Comparison of ENCODE assay signal across 20 cellular contexts in the genomic region with DNA sequence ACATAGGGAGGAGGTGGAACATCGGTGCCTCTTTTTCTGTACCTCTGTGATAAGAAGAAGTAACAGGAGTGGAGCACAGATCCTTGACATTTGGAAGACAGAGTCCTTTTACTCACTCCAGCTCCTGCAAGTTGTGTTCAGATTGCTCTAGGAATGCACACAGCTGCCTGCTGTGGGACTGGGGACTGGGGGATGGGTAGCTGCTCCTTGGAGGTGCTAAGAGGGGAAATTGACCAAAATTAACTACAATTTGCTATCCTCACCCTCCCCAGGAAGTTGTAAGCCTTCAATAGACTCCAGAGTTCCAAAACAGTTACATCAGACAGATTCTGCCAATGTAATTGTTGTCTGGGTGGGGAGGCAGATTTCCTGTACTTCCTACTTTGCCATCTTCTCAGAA.
DNase-seq lines count a peak whose midpoint lies in the region; ATAC-seq, FAIRE-seq and TF ChIP-seq lines count a peak whose summit lies in the region.
"Had no signal": no experiment of that assay in that cellular context is flagged by ENCODE, and none has a peak within 500 bp of the region (broad histone marks: within the 10 kb centered on the region; RNA-seq: fewer than 3 reads in every experiment).

No MANE protein-coding gene starts in this region.

- CTCF ChIA-PET in A673 (lab: Charles Lee) = no interaction called here

- no peaks in the 10 kb centered on the region for H3K36me3 Mint-ChIP-seq in astrocyte (ENCODE audit: low read depth, unreplicated experiment)
- H3K36me3 Mint-ChIP-seq: CD8-positive, alpha-beta T cell had no signal

- no peak overlapping the region for H2AFZ ChIP-seq in astrocyte (ENCODE audit: low read depth, low read length)

- no peaks in the 10 kb centered on the region for H3K79me2 ChIP-seq in astrocyte (ENCODE audit: insufficient read depth, low read length)

- H3K27me3 ChIP-seq in A673 (replicated peaks; ENCODE audit: insufficient read depth, low read depth, low read length, poor library complexity) = no peaks in the 10 kb centered on the region
- no peaks in the 10 kb centered on the region for H3K27me3 ChIP-seq in astrocyte (ENCODE audit: insufficient read depth, low read length)
- no peaks in the 10 kb centered on the region for H3K27me3 ChIP-seq in thoracic aorta (replicated peaks; ENCODE audit: insufficient read depth)
- H3K27me3 ChIP-seq in brain microvascular endothelial cell (replicated peaks) = no peaks in the 10 kb centered on the region
- H3K27me3 ChIP-seq: BLaER1 treated with 17β-estradiol and CSF1 and Interleukin-3, amounts not matched to agents 10 nM and 100 nM had no signal

- H3K27ac ChIP-seq in A673 (ENCODE audit: low read depth, low read length, poor library complexity, severe bottlenecking) (no peak overlapping the region), astrocyte (ENCODE audit: low read depth, low read length) (no peak overlapping the region), thoracic aorta (peak overlapping the region in 1 of 2 donors; percentile 61), brain microvascular endothelial cell (no peak overlapping the region)
- H3K27ac ChIP-seq: BLaER1 treated with 17β-estradiol and CSF1 and Interleukin-3, amounts not matched to agents 10 nM and 100 nM had no signal

- in situ Hi-C loops in brain microvascular endothelial cell (cut with HindIII; ENCODE audit: low pct_ligation_motif_present, low sequenced_read_pairs) = no loop called here

- H3K27ac Mint-ChIP-seq in astrocyte (ENCODE audit: unreplicated experiment) = peak overlapping the region; percentile 84
- H3K27ac Mint-ChIP-seq: B cell; CD8-positive, alpha-beta T cell; HFFc6 had no signal

- H3K9me3 ChIP-seq in A673 (ENCODE audit: low read depth, low read length, poor library complexity, severe bottlenecking) (peaks cover 5% of the 10 kb centered on the region), astrocyte (ENCODE audit: insufficient read depth, low read depth, low read length) (peaks cover 8% of the 10 kb centered on the region), thoracic aorta (peaks cover 10% of the 10 kb centered on the region)

- H4K20me1 ChIP-seq in astrocyte (ENCODE audit: insufficient read depth, low read length) = no peaks in the 10 kb centered on the region
- H4K20me1 ChIP-seq: BLaER1 treated with 17β-estradiol and CSF1 and Interleukin-3, amounts not matched to agents 10 nM and 100 nM had no signal

- peaks cover 15% of the 10 kb centered on the region for H3K4me1 Mint-ChIP-seq in astrocyte (ENCODE audit: low read depth, unreplicated experiment)
- H3K4me1 Mint-ChIP-seq: B cell had no signal

- H3K4me3 ChIP-seq in A673 (ENCODE audit: low read depth, low read length, poor library complexity, severe bottlenecking) = no peak overlapping the region
- H3K4me3 ChIP-seq in astrocyte (ENCODE audit: insufficient read depth, low read depth, low read length) = no peak overlapping the region
- peak overlapping the region; percentile 26 for H3K4me3 ChIP-seq in thoracic aorta
- H3K4me3 ChIP-seq in brain microvascular endothelial cell (ENCODE audit: low read depth, low read length) = no peak overlapping the region
- H3K4me3 ChIP-seq: BLaER1 treated with 17β-estradiol and CSF1 and Interleukin-3, amounts not matched to agents 10 nM and 100 nM; GM12878 had no signal

- no peaks in the 10 kb centered on the region for H3K36me3 ChIP-seq in A673 (ENCODE audit: insufficient read depth, low read length, poor library complexity, severe bottlenecking)
- no peaks in the 10 kb centered on the region for H3K36me3 ChIP-seq in astrocyte (ENCODE audit: insufficient read depth, low read length)
- no peaks in the 10 kb centered on the region for H3K36me3 ChIP-seq in thoracic aorta
- H3K36me3 ChIP-seq in brain microvascular endothelial cell (replicated peaks) = no peaks in the 10 kb centered on the region
- H3K36me3 ChIP-seq: BLaER1 treated with 17β-estradiol and CSF1 and Interleukin-3, amounts not matched to agents 10 nM and 100 nM had no signal

- H3K27me3 Mint-ChIP-seq in astrocyte (ENCODE audit: low read depth, unreplicated experiment) = no peaks in the 10 kb centered on the region

- no peak overlapping the region for H3K9ac ChIP-seq in astrocyte (ENCODE audit: low read length)
- H3K9ac ChIP-seq: BLaER1 treated with 17β-estradiol and CSF1 and Interleukin-3, amounts not matched to agents 10 nM and 100 nM had no signal

- peak; percentile 2 for DNase-seq in A673 (ENCODE audit: low spot score)
- DNase-seq in astrocyte (ENCODE audit: low read depth) = no peak
- peak; percentile 63 for DNase-seq in islet precursor cell
- no peak for DNase-seq in thoracic aorta (ENCODE audit: low spot score)
- no peak for DNase-seq in brain microvascular endothelial cell
- no peak for DNase-seq in NCI-H82 (lab: John Stamatoyannopoulos, UW)
- DNase-seq in superior temporal gyrus (ENCODE audit: extremely low spot score) = no peak
- DNase-seq: 8988T; Calu3; CD8-positive, alpha-beta T cell; DMS79 treated with DMSO at 0.1 percent for 48 hours; EL; GOT3; H7; HFFc6 had no signal

- intact Hi-C loops in A673 (cut with micrococcal nuclease; ENCODE audit: unreplicated experiment) = no loop called here

- BruUV-seq in A673 (replicated peaks; lab: Mats Ljungman, UMichigan) = no TSS peak

- no peak for ATAC-seq in thoracic aorta (ENCODE audit: insufficient number of reproducible peaks, low FRiP score, low read depth)
- ATAC-seq: CD8-positive, alpha-beta T cell; GM12878; HCT116 had no signal

- H3K9me3 Mint-ChIP-seq in astrocyte (ENCODE audit: unreplicated experiment) = peaks cover 9% of the 10 kb centered on the region
- H3K9me3 Mint-ChIP-seq: CD8-positive, alpha-beta T cell had no signal

- TF ChIP-seq CTCF in A673 (conservative IDR thresholded peaks at IDR 0.05; ENCODE audit: low read depth, low read length) (no peak), astrocyte (IDR thresholded peaks at IDR 0.05; ENCODE audit: insufficient read depth, low read depth, low read length) (no peak), thoracic aorta (IDR thresholded peaks at IDR 0.05) (no peak), brain microvascular endothelial cell (IDR thresholded peaks at IDR 0.05; ENCODE audit: low read depth, low read length, missing control alignments) (no peak)

- no peak overlapping the region for H3K4me2 ChIP-seq in astrocyte (ENCODE audit: low read length)

- peaks cover 5% of the 10 kb centered on the region for H3K4me1 ChIP-seq in A673 (ENCODE audit: insufficient read depth, low read length, poor library complexity, severe bottlenecking)
- H3K4me1 ChIP-seq in astrocyte (ENCODE audit: insufficient read depth, low read length) = no peaks in the 10 kb centered on the region
- peaks cover 14 to 21% of the 10 kb centered on the region in 2 donors for H3K4me1 ChIP-seq in thoracic aorta (ENCODE audit: control insufficient read depth in 1 of 2, low read depth in 2 of 2)

- no peak overlapping the region for H3K4me3 Mint-ChIP-seq in astrocyte (ENCODE audit: unreplicated experiment)
- H3K4me3 Mint-ChIP-seq: B cell; CD8-positive, alpha-beta T cell; HFFc6 had no signal

- POLR2A ChIA-PET in A673 (lab: Charles Lee; ENCODE audit: low non-redundant PET) = no interaction called here

- no peak for FAIRE-seq in astrocyte (lab: Jason Lieb, UNC)
- FAIRE-seq: GM12878, HTR-8/SVneo had no signal

Comparison
In these comparisons a context has a peak if more than half of its experiments do, and no peak if none do; other contexts are left out.
1. DNase-seq: peak in A673 (single experiment) and islet precursor cell (single experiment); none in astrocyte (single experiment), thoracic aorta (single experiment), brain microvascular endothelial cell (single experiment), NCI-H82 (single experiment) and superior temporal gyrus (single experiment).